In genomic region chr2:138274421-138275291, GRCh38 we compare ENCODE assay signal across 2 cellular contexts.
A peak's percentile ranks its signal among the peaks of the same experiment; 100 is the strongest.
TF ChIP-seq lines count a peak whose summit lies in the region.

No MANE protein-coding gene starts in this region.

TF ChIP-seq in A549, 52 proteins besides CTCF, POLR2A, EP300 and RAD21:
- TF ChIP-seq KDM5A (IDR thresholded peaks at IDR 0.05) (no peak), RNF2 (IDR thresholded peaks at IDR 0.05; ENCODE audit: borderline replicate concordance, low read depth) (no peak), ZC3H11A (IDR thresholded peaks at IDR 0.05) (no peak), MAFK (IDR thresholded peaks at IDR 0.05; ENCODE audit: partially characterized antibody) (peak; percentile 71), RCOR1 (IDR thresholded peaks at IDR 0.05; ENCODE audit: low read depth, low read length) (no peak), REST (IDR thresholded peaks at IDR 0.05) (no peak), BHLHE40 (IDR thresholded peaks at IDR 0.05; ENCODE audit: low read depth, low read length) (no peak)

TF ChIP-seq in IMR-90, 13 proteins besides CTCF, POLR2A, EP300 and RAD21:
- TF ChIP-seq MAFK (IDR thresholded peaks at IDR 0.05; ENCODE audit: low read depth, low read length) (peak; percentile 35; the same call in 1 of the 2 replicates), MAZ (IDR thresholded peaks at IDR 0.05; ENCODE audit: borderline replicate concordance, low read depth, low read length) (no peak)
TF ChIP-seq in IMR-90: peak in this region for 1.
